In genomic region chr14:32074887-32075572, GRCh38 we compare ENCODE assay signal across 8 cellular contexts. TPM values are rescaled to one million over a fixed set of nuclear protein-coding genes. Genes with fewer than 3 reads are reported as not detected.
A peak's percentile ranks its signal among the peaks of the same experiment; 100 is the strongest.
DNase-seq lines count a peak whose midpoint lies in the region; ATAC-seq and TF ChIP-seq lines count a peak whose summit lies in the region.

No MANE protein-coding gene starts in this region.

- no peaks in the 10 kb centered on the region for H3K27me3 Mint-ChIP-seq in activated naive CD4-positive, alpha-beta T cell treated with anti-CD3 and anti-CD28 coated beads, Interleukin-2, amount 50 U/mL, for 24 hours

- H3K36me3 ChIP-seq in breast epithelium (no peaks in the 10 kb centered on the region), lower lobe of right lung (no peaks in the 10 kb centered on the region), tibial artery (no peaks in the 10 kb centered on the region)

- peak overlapping the region; percentile 26 for H3K4me3 Mint-ChIP-seq in activated naive CD4-positive, alpha-beta T cell treated with anti-CD3 and anti-CD28 coated beads, Interleukin-2, amount 50 U/mL, for 24 hours

- H3K4me3 ChIP-seq in breast epithelium (peak overlapping the region in 2 of 3 donors; percentile 94 to 95), lower lobe of right lung (peak overlapping the region; percentile 89), tibial artery (peak overlapping the region; percentile 92 to 99), lower leg skin (ENCODE audit: low read depth, poor library complexity, severe bottlenecking) (no peak overlapping the region)

- intact Hi-C loops in breast epithelium (cut with DNase I; ENCODE audit: low total_unique reads) (no loop called here), lower lobe of right lung (cut with DNase I) (loop anchor here (5.0 kb wide), 1 partner anchor 177 kb away; no protein-coding TSS in a partner anchor), tibial artery (cut with DNase I; ENCODE audit: low total_unique reads) (loop anchor here (5.0 kb wide), 1 partner anchor 432 kb away; no protein-coding TSS in a partner anchor), lower leg skin (cut with DNase I; ENCODE audit: low total_unique reads) (loop anchor here (5.0 kb wide), 1 partner anchor 177 kb away; no protein-coding TSS in a partner anchor)

- H3K4me1 ChIP-seq in breast epithelium, result no peaks in the 10 kb centered on the region
- H3K4me1 ChIP-seq in lower lobe of right lung, result peaks cover 34% of the 10 kb centered on the region
- H3K4me1 ChIP-seq in tibial artery, result peaks cover 0 to 50% (median 11%) of the 10 kb centered on the region in 4 donors

- H3K9me3 ChIP-seq in breast epithelium (no peaks in the 10 kb centered on the region), lower lobe of right lung (no peaks in the 10 kb centered on the region), tibial artery (no peaks in the 10 kb centered on the region)

- TF ChIP-seq POLR2A in breast epithelium (IDR thresholded peaks at IDR 0.05) (no peak), lower leg skin (IDR thresholded peaks at IDR 0.05) (no peak)

- H3K27me3 ChIP-seq in breast epithelium (no peaks in the 10 kb centered on the region), lower lobe of right lung (ENCODE audit: low read depth) (no peaks in the 10 kb centered on the region), tibial artery (no peaks in the 10 kb centered on the region)

- no peak for DNase-seq in activated naive CD4-positive, alpha-beta T cell (lab: John Stamatoyannopoulos, UW)
- DNase-seq in breast epithelium (ENCODE audit: low spot score in 2 of 2), result no peak
- no peak for DNase-seq in lower lobe of right lung
- DNase-seq in tibial artery, result no peak
- no peak for DNase-seq in lower leg skin (ENCODE audit: low spot score in 2 of 2)

- H3K9me3 Mint-ChIP-seq in activated naive CD4-positive, alpha-beta T cell treated with anti-CD3 and anti-CD28 coated beads, Interleukin-2, amount 50 U/mL, for 24 hours, result no peaks in the 10 kb centered on the region

- TF ChIP-seq CTCF in breast epithelium (IDR thresholded peaks at IDR 0.05), result no peak
- TF ChIP-seq CTCF in lower lobe of right lung (IDR thresholded peaks at IDR 0.05), result no peak
- TF ChIP-seq CTCF in tibial artery (IDR thresholded peaks at IDR 0.05), result no peak
- no peak for TF ChIP-seq CTCF in lower leg skin (IDR thresholded peaks at IDR 0.05)

- WGBS in lower leg skin, 2 donors, result 48 to 50% methylated on average over 8 of the region's 8 CpGs

- H3K4me1 Mint-ChIP-seq in activated naive CD4-positive, alpha-beta T cell treated with anti-CD3 and anti-CD28 coated beads, Interleukin-2, amount 50 U/mL, for 24 hours, result peaks cover 25% of the 10 kb centered on the region

- no peak overlapping the region for H3K27ac Mint-ChIP-seq in activated naive CD4-positive, alpha-beta T cell treated with anti-CD3 and anti-CD28 coated beads, Interleukin-2, amount 50 U/mL, for 24 hours

- ATAC-seq in lower lobe of right lung (no peak), HG03095 (IDR thresholded peaks at IDR 0.05; ENCODE audit: unreplicated experiment) (no peak), GM21825 (IDR thresholded peaks at IDR 0.05; ENCODE audit: unreplicated experiment) (no peak)

- H3K27ac ChIP-seq in breast epithelium (peak overlapping the region; percentile 99), lower lobe of right lung (peak overlapping the region; percentile 95), tibial artery (peak overlapping the region; percentile 97 to 99)

- H3K36me3 Mint-ChIP-seq in activated naive CD4-positive, alpha-beta T cell treated with anti-CD3 and anti-CD28 coated beads, Interleukin-2, amount 50 U/mL, for 24 hours, result peaks cover 2% of the 10 kb centered on the region

RNA-seq across cellular contexts. Expression of gene ARHGAP5, which starts 2.1 kb away (rescaled TPM):
- total RNA-seq in breast epithelium, result 100 to 1,000 TPM; 115 to 189 (median 121) TPM
- 97.9 TPM for total RNA-seq in lower lobe of right lung
- total RNA-seq in lower leg skin, result 10 to 100 TPM; 86.4 to 97.5 (median 95.2) TPM
